Comparison of ENCODE assay signal across 9 cellular contexts in genomic region chr2:73177645-73178255, GRCh38. TPM values are rescaled to one million over a fixed set of nuclear protein-coding genes. Genes with fewer than 3 reads are reported as not detected.
A peak's percentile ranks its signal among the peaks of the same experiment; 100 is the strongest.
DNase-seq lines count a peak whose midpoint lies in the region; ATAC-seq and TF ChIP-seq lines count a peak whose summit lies in the region.
"Had no signal": no experiment of that assay in that cellular context is flagged by ENCODE, and none has a peak within 500 bp of the region (broad histone marks: within the 10 kb centered on the region; RNA-seq: fewer than 3 reads in every experiment).

No MANE protein-coding gene starts in this region.

- H3K9me3 Mint-ChIP-seq in HFFc6 = no peaks in the 10 kb centered on the region
- no peaks in the 10 kb centered on the region for H3K9me3 Mint-ChIP-seq in activated naive CD8-positive, alpha-beta T cell treated with anti-CD3 and anti-CD28 coated beads, Interleukin-2, amount 10 ng/mL, durations not matched to agents 7 days and 5 days
- H3K9me3 Mint-ChIP-seq in naive B cell = no peaks in the 10 kb centered on the region

- H3K27me3 Mint-ChIP-seq in HFFc6 (ENCODE audit: insufficient read depth) (peaks cover 16% of the 10 kb centered on the region), naive B cell (peaks cover 45 to 85% (median 62%) of the 10 kb centered on the region in 3 donors)
- peaks cover 65% of the 10 kb centered on the region for H3K27me3 Mint-ChIP-seq in activated naive CD8-positive, alpha-beta T cell treated with anti-CD3 and anti-CD28 coated beads, Interleukin-2, amount 10 ng/mL, durations not matched to agents 7 days and 5 days

- no peak overlapping the region for H3K27ac Mint-ChIP-seq in HFFc6
- no peak overlapping the region for H3K27ac Mint-ChIP-seq in activated naive CD8-positive, alpha-beta T cell treated with anti-CD3 and anti-CD28 coated beads, Interleukin-2, amount 10 ng/mL, durations not matched to agents 7 days and 5 days
- H3K27ac Mint-ChIP-seq in naive B cell = peak overlapping the region in 2 of 6 donors; percentile 26 to 90

- no peaks in the 10 kb centered on the region for H3K36me3 Mint-ChIP-seq in HFFc6 (ENCODE audit: low read depth)
- no peaks in the 10 kb centered on the region for H3K36me3 Mint-ChIP-seq in activated naive CD8-positive, alpha-beta T cell treated with anti-CD3 and anti-CD28 coated beads, Interleukin-2, amount 10 ng/mL, durations not matched to agents 7 days and 5 days
- H3K36me3 Mint-ChIP-seq in naive B cell = no peaks in the 10 kb centered on the region

- no peaks in the 10 kb centered on the region for H4K20me1 ChIP-seq in BLaER1

- H3K27me3 ChIP-seq in BLaER1 (peaks cover 37% of the 10 kb centered on the region), BE2C (peaks cover 31% of the 10 kb centered on the region)

- H3K4me2 ChIP-seq in BLaER1 = peak overlapping the region; percentile 99

- no peak overlapping the region for H3K27ac ChIP-seq in BLaER1

- TF ChIP-seq CTCF in HFFc6 (IDR thresholded peaks at IDR 0.05) (peak; percentile 70), BE2C (IDR thresholded peaks at IDR 0.05; ENCODE audit: low read depth, low read length) (no peak)

- peak overlapping the region; percentile 90 for H3K4me3 Mint-ChIP-seq in HFFc6
- H3K4me3 Mint-ChIP-seq in activated naive CD8-positive, alpha-beta T cell treated with anti-CD3 and anti-CD28 coated beads, Interleukin-2, amount 10 ng/mL, durations not matched to agents 7 days and 5 days = peak overlapping the region; percentile 89
- H3K4me3 Mint-ChIP-seq in naive B cell = peak overlapping the region; percentile 78 to 95 (median 94)

- POLR2A ChIA-PET in activated naive CD8-positive, alpha-beta T cell treated with anti-CD3 and anti-CD28 coated beads, Interleukin-2, amount 10 ng/mL, durations not matched to agents 7 days and 5 days (lab: Charles Lee) = interaction anchor here (0.7 to 1.3 kb wide), 4 partner anchors 34 to 107 kb away, joined by 3 to 5 read pairs (median 4); partner anchors contain the start of gene SFXN5

- intact Hi-C loops in sciatic nerve (cut with DNase I) = loop anchor here (5.0 kb wide), 2 partner anchors 185 to 285 kb away; no protein-coding TSS in a partner anchor

- peak; percentile 2 for ATAC-seq in activated naive CD8-positive, alpha-beta T cell treated with anti-CD3 and anti-CD28 coated beads, Interleukin-2, amount 10 ng/mL, durations not matched to agents 7 days and 5 days (ENCODE audit: low read depth)
- peak in 1 of 2 donors; percentile 2 for ATAC-seq in naive B cell (ENCODE audit: low read depth in 2 of 2)
- ATAC-seq in GM18861 (IDR thresholded peaks at IDR 0.05; ENCODE audit: unreplicated experiment) = no peak
- no peak for ATAC-seq in HG02870 (IDR thresholded peaks at IDR 0.05; ENCODE audit: unreplicated experiment)
- no peak for ATAC-seq in sciatic nerve

- H3K36me3 ChIP-seq in BLaER1 (no peaks in the 10 kb centered on the region), BE2C (no peaks in the 10 kb centered on the region)

- H3K4me1 Mint-ChIP-seq in HFFc6 (ENCODE audit: low read depth) (peaks cover 16% of the 10 kb centered on the region), naive B cell (peaks cover 13 to 26% (median 19%) of the 10 kb centered on the region in 3 donors)
- H3K4me1 Mint-ChIP-seq in activated naive CD8-positive, alpha-beta T cell treated with anti-CD3 and anti-CD28 coated beads, Interleukin-2, amount 10 ng/mL, durations not matched to agents 7 days and 5 days = peaks cover 15% of the 10 kb centered on the region

- no peaks in the 10 kb centered on the region for H3K9me3 ChIP-seq in BLaER1
- no peaks in the 10 kb centered on the region for H3K9me3 ChIP-seq in BE2C

- H3K4me3 ChIP-seq in BLaER1 = peak overlapping the region; percentile 70
- H3K4me3 ChIP-seq in BE2C (ENCODE audit: low read depth, low read length) = no peak overlapping the region

- H3K9ac ChIP-seq in BLaER1 = no peak overlapping the region

- H3K4me1 ChIP-seq in BLaER1 (peaks cover 27% of the 10 kb centered on the region), BE2C (no peaks in the 10 kb centered on the region)

- DNase-seq in HFFc6 (no peak), naive B cell (no peak), sciatic nerve (ENCODE audit: low spot score) (no peak), BE2C (no peak)
- DNase-seq in activated naive CD8-positive, alpha-beta T cell treated with anti-CD3 and anti-CD28 coated beads, Interleukin-2, amount 10 ng/mL, durations not matched to agents 7 days and 5 days = peak; percentile 33

RNA-seq across cellular contexts. Expression of gene NOTO, which starts 24.6 kb away (rescaled TPM):
- not detected for total RNA-seq in HFFc6 (2021; fragmentation: NEBNext Ultra II Directional; extraction: Animal tissue kit (Norgen Biotek cat#: 25700))
- not detected for total RNA-seq in activated naive CD8-positive, alpha-beta T cell treated with anti-CD3 and anti-CD28 coated beads, Interleukin-2, amount 10 ng/mL, durations not matched to agents 7 days and 5 days
- not detected for polyA plus RNA-seq in naive B cell (ENCODE audit: low read depth in 6 of 6)
- not detected for total RNA-seq in sciatic nerve
- polyA plus RNA-seq in BE2C (2012; ENCODE audit: insufficient read depth, insufficient read length, low read depth) = not detected
- total RNA-seq: kidney epithelial cell had no signal

RNA-seq across cellular contexts. Expression of gene SMYD5, which starts 36.3 kb away (rescaled TPM):
- total RNA-seq in HFFc6 (2021; fragmentation: NEBNext Ultra II Directional; extraction: Animal tissue kit (Norgen Biotek cat#: 25700)) = 10 to 100 TPM; 19.3 to 27.6 (median 24.4) TPM
- 10 to 100 TPM; 18.2 to 26.9 TPM for total RNA-seq in activated naive CD8-positive, alpha-beta T cell treated with anti-CD3 and anti-CD28 coated beads, Interleukin-2, amount 10 ng/mL, durations not matched to agents 7 days and 5 days
- 10 to 100 TPM in 5 of 6 donors, 1 to 10 TPM in 1; 4.9 to 29.2 (median 20.9) TPM for polyA plus RNA-seq in naive B cell (ENCODE audit: low read depth in 6 of 6)
- total RNA-seq in sciatic nerve = 22.7 TPM
- 38.6 TPM for polyA plus RNA-seq in BE2C (2012; ENCODE audit: insufficient read depth, insufficient read length, low read depth)

RNA-seq across cellular contexts. Expression of gene PRADC1, which starts 55.3 kb away (rescaled TPM):
- 10 to 100 TPM; 27.5 to 38.7 (median 31.7) TPM for total RNA-seq in HFFc6 (2021; fragmentation: NEBNext Ultra II Directional; extraction: Animal tissue kit (Norgen Biotek cat#: 25700))
- 10 to 100 TPM; 11.6 to 12.5 TPM for total RNA-seq in activated naive CD8-positive, alpha-beta T cell treated with anti-CD3 and anti-CD28 coated beads, Interleukin-2, amount 10 ng/mL, durations not matched to agents 7 days and 5 days
- polyA plus RNA-seq in naive B cell (ENCODE audit: low read depth in 6 of 6) = 10 to 100 TPM in 5 of 6 donors, 1 to 10 TPM in 1; 9.5 to 19.1 (median 10.6) TPM
- total RNA-seq in sciatic nerve = 15.2 TPM
- polyA plus RNA-seq in BE2C (2012; ENCODE audit: insufficient read depth, insufficient read length, low read depth) = 30.7 TPM

RNA-seq across cellular contexts. Expression of gene CCT7, which starts 56.4 kb away (rescaled TPM):
- 100 to 1,000 TPM; 350 to 492 (median 406) TPM for total RNA-seq in HFFc6 (2021; fragmentation: NEBNext Ultra II Directional; extraction: Animal tissue kit (Norgen Biotek cat#: 25700))
- total RNA-seq in activated naive CD8-positive, alpha-beta T cell treated with anti-CD3 and anti-CD28 coated beads, Interleukin-2, amount 10 ng/mL, durations not matched to agents 7 days and 5 days = 100 to 1,000 TPM; 243 to 271 TPM
- 100 to 1,000 TPM; 224 to 376 (median 265) TPM for polyA plus RNA-seq in naive B cell (ENCODE audit: low read depth in 6 of 6)
- total RNA-seq in sciatic nerve = 194 TPM
- polyA plus RNA-seq in BE2C (2012; ENCODE audit: insufficient read depth, insufficient read length, low read depth) = 345 TPM
